Comparison of ENCODE assay signal across 15 cellular contexts in genomic region chr4:128349921-128350320, GRCh38.
A peak's percentile ranks its signal among the peaks of the same experiment; 100 is the strongest.
DNase-seq lines count a peak whose midpoint lies in the region; TF ChIP-seq lines count a peak whose summit lies in the region.
"Had no signal": no experiment of that assay in that cellular context is flagged by ENCODE, and none has a peak within 500 bp of the region (broad histone marks: within the 10 kb centered on the region; RNA-seq: fewer than 3 reads in every experiment).

No MANE protein-coding gene starts in this region.

- peaks cover 57% of the 10 kb centered on the region for H3K4me1 ChIP-seq in SJSA1 (replicated peaks)
- H3K4me1 ChIP-seq in hepatocyte (ENCODE audit: insufficient read depth) = peaks cover 24% of the 10 kb centered on the region
- H3K4me1 ChIP-seq in suprapubic skin = peaks cover 15% of the 10 kb centered on the region

- no peak for TF ChIP-seq POLR2A in suprapubic skin (IDR thresholded peaks at IDR 0.05)

- H2AFZ ChIP-seq in hepatocyte = no peak overlapping the region

- no peaks in the 10 kb centered on the region for H3K36me3 ChIP-seq in SJSA1
- no peaks in the 10 kb centered on the region for H3K36me3 ChIP-seq in hepatocyte (replicated peaks; ENCODE audit: insufficient read depth, low read depth)
- H3K36me3 ChIP-seq in suprapubic skin = no peaks in the 10 kb centered on the region
- H3K36me3 ChIP-seq: adrenal gland had no signal

- TF ChIP-seq CTCF in hepatocyte (IDR thresholded peaks at IDR 0.05; ENCODE audit: poor library complexity) (no peak), suprapubic skin (IDR thresholded peaks at IDR 0.05) (no peak), endothelial cell (IDR thresholded peaks at IDR 0.05; ENCODE audit: unreplicated experiment) (no peak)

- H3K27me3 ChIP-seq in SJSA1 (replicated peaks) (no peaks in the 10 kb centered on the region), hepatocyte (no peaks in the 10 kb centered on the region), suprapubic skin (no peaks in the 10 kb centered on the region)
- H3K27me3 ChIP-seq: adrenal gland had no signal

- 44% methylated on average over 4 of the region's 4 CpGs for WGBS in hepatocyte (ENCODE audit: low lambda C conversion rate, missing lambda C conversion rate)
- WGBS in suprapubic skin = 84% methylated on average over 4 of the region's 4 CpGs

- peak; percentile 26 for DNase-seq in COLO668 (lab: John Stamatoyannopoulos, UW; ENCODE audit: unreplicated experiment)
- DNase-seq in HuH-7 (ENCODE audit: low spot score) = peak; percentile 4
- peak in 1 of 2 experiments; percentile 81 for DNase-seq in SJSA1 (ENCODE audit: low read depth in 1 of 2, low spot score in 2 of 2)
- peak; percentile 47 for DNase-seq in hepatocyte (ENCODE audit: low spot score)
- no peak for DNase-seq in dermis blood vessel endothelial cell
- no peak for DNase-seq in suprapubic skin (ENCODE audit: low spot score in 2 of 2)
- no peak for DNase-seq in endothelial cell (ENCODE audit: low spot score)
- DNase-seq in inferior parietal cortex (ENCODE audit: extremely low spot score) = no peak
- DNase-seq: adrenal gland; CD4-positive, alpha-beta T cell; effector memory CD4-positive, alpha-beta T cell; NCI-H2171; posterior cingulate gyrus; stimulated activated CD4-positive, alpha-beta T cell treated with anti-CD3 and anti-CD28 coated beads, Interleukin-4, amount 100 ng/mL, for 1 hour; stimulated activated naive CD4-positive, alpha-beta T cell treated with Interleukin-2 at 50 U/mL for 16 hours had no signal

- no peak overlapping the region for H3K27ac Mint-ChIP-seq in endothelial cell (ENCODE audit: unreplicated experiment)
- H3K27ac Mint-ChIP-seq: CD4-positive, alpha-beta T cell had no signal

- no peaks in the 10 kb centered on the region for H4K20me1 ChIP-seq in hepatocyte (ENCODE audit: insufficient read depth, poor library complexity, severe bottlenecking)

- H3K4me1 Mint-ChIP-seq in endothelial cell (ENCODE audit: unreplicated experiment) = peaks cover 7% of the 10 kb centered on the region

- no peaks in the 10 kb centered on the region for H3K79me2 ChIP-seq in hepatocyte

- H3K9me3 Mint-ChIP-seq in endothelial cell (ENCODE audit: unreplicated experiment) = no peaks in the 10 kb centered on the region
- H3K9me3 Mint-ChIP-seq: CD4-positive, alpha-beta T cell had no signal

- no peaks in the 10 kb centered on the region for H3K36me3 Mint-ChIP-seq in endothelial cell (ENCODE audit: low read depth, unreplicated experiment)

- H3K9me2 ChIP-seq in hepatocyte (replicated peaks; ENCODE audit: insufficient read depth) = no peaks in the 10 kb centered on the region

- H3K9me3 ChIP-seq in SJSA1 (replicated peaks) (no peaks in the 10 kb centered on the region), hepatocyte (ENCODE audit: low read depth) (no peaks in the 10 kb centered on the region), suprapubic skin (no peaks in the 10 kb centered on the region)
- H3K9me3 ChIP-seq: adrenal gland had no signal

- no peak for TF ChIP-seq EP300 in suprapubic skin (IDR thresholded peaks at IDR 0.05)

- peak overlapping the region; percentile 70 for H3K27ac ChIP-seq in SJSA1
- no peak overlapping the region for H3K27ac ChIP-seq in hepatocyte
- H3K27ac ChIP-seq in suprapubic skin = no peak overlapping the region
- H3K27ac ChIP-seq: adrenal gland had no signal

- H3K4me3 Mint-ChIP-seq in endothelial cell (ENCODE audit: unreplicated experiment) = no peak overlapping the region
- H3K4me3 Mint-ChIP-seq: CD4-positive, alpha-beta T cell had no signal

- no peak overlapping the region for H3K4me2 ChIP-seq in hepatocyte

- H3K27me3 Mint-ChIP-seq in endothelial cell (ENCODE audit: unreplicated experiment) = no peaks in the 10 kb centered on the region
- H3K27me3 Mint-ChIP-seq: CD4-positive, alpha-beta T cell had no signal

- H3K4me3 ChIP-seq in SJSA1 (no peak overlapping the region), hepatocyte (no peak overlapping the region), suprapubic skin (no peak overlapping the region)
- H3K4me3 ChIP-seq: adrenal gland had no signal

Comparison
In these comparisons a context has a peak if more than half of its experiments do, and no peak if none do; other contexts are left out.
1. DNase-seq: peak in COLO668 (single experiment), HuH-7 (single experiment) and hepatocyte (single experiment); none in dermis blood vessel endothelial cell (single experiment), suprapubic skin (0 of 2), endothelial cell (single experiment) and inferior parietal cortex (single experiment).